1 cellular context compared by ENCODE assay signal in the genomic region with DNA sequence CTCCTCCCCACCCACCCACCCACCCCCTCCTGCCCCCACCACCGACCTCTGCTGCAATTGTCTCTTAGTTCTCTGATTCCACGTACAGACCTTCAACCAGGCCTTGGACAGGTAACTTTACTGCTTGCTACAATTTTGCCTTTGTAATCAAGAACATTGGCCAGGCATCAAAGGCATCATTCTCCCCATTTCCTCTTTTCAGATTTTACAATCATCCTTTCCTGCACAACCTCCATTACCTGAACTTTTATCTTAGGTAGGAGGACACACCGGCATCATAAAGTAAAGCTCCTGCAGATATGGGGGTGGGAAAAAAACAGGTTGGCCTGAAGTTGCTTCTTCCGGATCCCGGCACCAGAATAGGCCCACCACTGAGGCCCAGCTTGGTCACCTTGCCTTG.
TF ChIP-seq lines count a peak whose summit lies in the region.

No MANE protein-coding gene starts in this region.

TF ChIP-seq in HepG2, 621 proteins besides CTCF, POLR2A, EP300 and RAD21:
- TF ChIP-seq, protein P1, sequence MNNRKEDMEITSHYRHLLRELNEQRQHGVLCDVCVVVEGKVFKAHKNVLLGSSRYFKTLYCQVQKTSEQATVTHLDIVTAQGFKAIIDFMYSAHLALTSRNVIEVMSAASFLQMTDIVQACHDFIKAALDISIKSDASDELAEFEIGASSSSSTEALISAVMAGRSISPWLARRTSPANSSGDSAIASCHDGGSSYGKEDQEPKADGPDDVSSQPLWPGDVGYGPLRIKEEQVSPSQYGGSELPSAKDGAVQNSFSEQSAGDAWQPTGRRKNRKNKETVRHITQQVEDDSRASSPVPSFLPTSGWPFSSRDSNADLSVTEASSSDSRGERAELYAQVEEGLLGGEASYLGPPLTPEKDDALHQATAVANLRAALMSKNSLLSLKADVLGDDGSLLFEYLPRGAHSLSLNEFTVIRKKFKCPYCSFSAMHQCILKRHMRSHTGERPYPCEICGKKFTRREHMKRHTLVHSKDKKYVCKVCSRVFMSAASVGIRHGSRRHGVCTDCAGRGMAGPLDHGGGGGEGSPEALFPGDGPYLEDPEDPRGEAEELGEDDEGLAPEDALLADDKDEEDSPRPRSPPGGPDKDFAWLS (CRISPR knock-in tag; IDR thresholded peaks at IDR 0.05; ENCODE audit: borderline replicate concordance): no peak
- no peak for TF ChIP-seq ZNF674 (CRISPR knock-in tag; IDR thresholded peaks at IDR 0.05; ENCODE audit: low read depth)
